Comparison of ENCODE assay signal across 14 cellular contexts in the genomic region with DNA sequence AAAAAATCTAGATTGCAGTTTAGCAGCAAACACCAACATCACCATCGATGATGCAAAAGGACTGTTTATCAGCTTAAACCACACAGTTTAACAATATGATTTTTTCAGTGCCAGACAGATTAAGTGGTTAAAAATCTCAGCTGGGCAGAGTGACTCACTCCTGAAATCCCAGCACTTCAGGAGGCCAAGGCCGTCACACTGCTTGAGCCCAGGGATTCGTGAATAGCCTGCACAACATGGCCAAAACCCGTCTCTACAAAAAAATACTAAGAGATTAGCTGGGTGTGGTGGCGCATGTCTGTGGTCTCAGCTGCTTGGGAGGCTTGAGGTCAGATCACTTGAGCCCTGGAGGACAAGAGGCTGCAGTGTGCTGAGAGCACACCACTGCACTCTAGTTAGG. TPM values are rescaled to one million over a fixed set of nuclear protein-coding genes. Genes with fewer than 3 reads are reported as not detected.
A peak's percentile ranks its signal among the peaks of the same experiment; 100 is the strongest.
DNase-seq lines count a peak whose midpoint lies in the region; ATAC-seq, FAIRE-seq and TF ChIP-seq lines count a peak whose summit lies in the region.
"Had no signal": no experiment of that assay in that cellular context is flagged by ENCODE, and none has a peak within 500 bp of the region (broad histone marks: within the 10 kb centered on the region; RNA-seq: fewer than 3 reads in every experiment).

No MANE protein-coding gene starts in this region.

- H3K27me3 ChIP-seq in H1 (replicated peaks in 1 of 4; ENCODE audit: control insufficient read depth in 3 of 4, extremely low read depth in 1 of 4, insufficient read depth in 3 of 4, low read length in 3 of 4): no peaks in the 10 kb centered on the region
- H3K27me3 ChIP-seq: colonic mucosa had no signal

- TF ChIP-seq POLR2A in H1 (IDR thresholded peaks at IDR 0.05; ENCODE audit: control extremely low read depth in 1 of 2, low read depth in 2 of 2, low read length in 2 of 2): no peak

- no peak overlapping the region for H3K14ac ChIP-seq in H1 (ENCODE audit: insufficient read length)

- H4K5ac ChIP-seq in H1 (ENCODE audit: insufficient read length, low read depth, low read length): no peak overlapping the region

- H3K23me2 ChIP-seq in H1 (ENCODE audit: low read depth, low read length): no peaks in the 10 kb centered on the region

- H3K79me1 ChIP-seq in H1 (ENCODE audit: low read depth, low read length): no peaks in the 10 kb centered on the region; the same call in 1 of the 2 replicates

- TF ChIP-seq EP300 in H1 (IDR thresholded peaks at IDR 0.05; ENCODE audit: borderline replicate concordance in 1 of 2, low read depth in 2 of 2, low read length in 2 of 2): no peak

- H3K23ac ChIP-seq in H1 (ENCODE audit: insufficient read length): no peak overlapping the region

- H3K4me2 ChIP-seq in H1 (ENCODE audit: insufficient read depth in 1 of 2, low read depth in 2 of 2, low read length in 2 of 2): no peak overlapping the region

- H2BK5ac ChIP-seq in H1 (ENCODE audit: low read depth, low read length): no peak overlapping the region

- peaks cover 74% of the 10 kb centered on the region for H3K36me3 Mint-ChIP-seq in activated CD4-positive, alpha-beta memory T cell treated with anti-CD3 and anti-CD28 coated beads for 36 hours
- peaks cover 83% of the 10 kb centered on the region for H3K36me3 Mint-ChIP-seq in activated CD4-positive, alpha-beta memory T cell treated with anti-CD3 and anti-CD28 coated beads, Interleukin-2, amount 10 ng/mL, durations not matched to agents 7 days and 5 days (ENCODE audit: low read depth)
- peaks cover 26 to 56% (median 47%) of the 10 kb centered on the region in 3 donors for H3K36me3 Mint-ChIP-seq in immature natural killer cell

- no peak overlapping the region for H2BK12ac ChIP-seq in H1 (ENCODE audit: low read depth, low read length)

- H4K20me1 ChIP-seq in H1 (replicated peaks in 1 of 2; ENCODE audit: control insufficient read depth in 1 of 2, insufficient read depth in 2 of 2, low read length in 2 of 2): peaks cover 3 to 6% of the 10 kb centered on the region in 2 experiments

- no peak overlapping the region for H3K18ac ChIP-seq in H1 (ENCODE audit: extremely low read depth, low read length)

- H3K4me1 ChIP-seq in H1 (replicated peaks in 1 of 4; ENCODE audit: control insufficient read depth in 3 of 4, insufficient read depth in 4 of 4, low read length in 3 of 4): no peaks in the 10 kb centered on the region
- H3K4me1 ChIP-seq: colonic mucosa had no signal

- H2BK15ac ChIP-seq in H1 (ENCODE audit: low read length): no peak overlapping the region

- FAIRE-seq in RCC 7860 (lab: Jason Lieb, UNC) (peak; percentile 97), H1 (lab: Jason Lieb, UNC) (no peak)

- H3K9me3 Mint-ChIP-seq in activated CD4-positive, alpha-beta memory T cell treated with anti-CD3 and anti-CD28 coated beads for 36 hours: no peaks in the 10 kb centered on the region
- H3K9me3 Mint-ChIP-seq in activated CD4-positive, alpha-beta memory T cell treated with anti-CD3 and anti-CD28 coated beads, Interleukin-2, amount 10 ng/mL, durations not matched to agents 7 days and 5 days: no peaks in the 10 kb centered on the region
- H3K9me3 Mint-ChIP-seq in immature natural killer cell: no peaks in the 10 kb centered on the region
- H3K9me3 Mint-ChIP-seq: IgD-negative memory B cell had no signal

- H3K4ac ChIP-seq in H1 (replicated peaks; ENCODE audit: insufficient read length, low read depth, low read length): no peak overlapping the region

- DNase-seq in activated CD4-positive, alpha-beta memory T cell treated with anti-CD3 and anti-CD28 coated beads for 36 hours: no peak
- no peak for DNase-seq in activated CD4-positive, alpha-beta memory T cell treated with anti-CD3 and anti-CD28 coated beads, Interleukin-2, amount 10 ng/mL, durations not matched to agents 7 days and 5 days
- peak; percentile 95 for DNase-seq in RCC 7860 (ENCODE audit: low spot score)
- no peak for DNase-seq in H1 (ENCODE audit: low read depth in 1 of 2, low spot score in 2 of 2)
- DNase-seq in retinal pigment epithelial cell (ENCODE audit: low read depth): peak; percentile 98
- no peak for DNase-seq in COLO829 (ENCODE audit: low spot score)
- DNase-seq in immature natural killer cell: no peak
- DNase-seq: activated CD4-positive, alpha-beta T cell treated with anti-CD3 and anti-CD28 coated beads for 48 hours; C1 segment of cervical spinal cord; colonic mucosa; NCI-H774 had no signal

- peak overlapping the region; percentile 65; the same call in 1 of the 2 replicates for H4K8ac ChIP-seq in H1 (ENCODE audit: extremely low read depth, insufficient read depth, low read length)

- peaks cover 52 to 100% (median 84%) of the 10 kb centered on the region in 4 experiments for H3K36me3 ChIP-seq in H1 (ENCODE audit: control insufficient read depth in 2 of 4, insufficient read depth in 4 of 4, low read length in 3 of 4)

- CTCF ChIA-PET in activated CD4-positive, alpha-beta memory T cell treated with anti-CD3 and anti-CD28 coated beads for 36 hours (lab: Charles Lee): no interaction called here
- CTCF ChIA-PET in activated CD4-positive, alpha-beta memory T cell treated with anti-CD3 and anti-CD28 coated beads, Interleukin-2, amount 10 ng/mL, durations not matched to agents 7 days and 5 days (lab: Charles Lee): interaction anchor here (1.0 to 1.2 kb wide), 2 partner anchors 10 to 20 kb away, joined by 3 read pairs; no protein-coding TSS in a partner anchor
- CTCF ChIA-PET in H1 (lab: Charles Lee; ENCODE audit: partially characterized antibody): no interaction called here

- H3K79me2 ChIP-seq in H1 (ENCODE audit: control insufficient read depth in 1 of 2, insufficient read depth in 2 of 2, low read length in 2 of 2): peaks cover 10 to 81% of the 10 kb centered on the region in 2 experiments

- ATAC-seq in GM21360 (IDR thresholded peaks at IDR 0.05; ENCODE audit: unreplicated experiment): no peak

- H3K4me3 Mint-ChIP-seq in activated CD4-positive, alpha-beta memory T cell treated with anti-CD3 and anti-CD28 coated beads for 36 hours: no peak overlapping the region
- H3K4me3 Mint-ChIP-seq in activated CD4-positive, alpha-beta memory T cell treated with anti-CD3 and anti-CD28 coated beads, Interleukin-2, amount 10 ng/mL, durations not matched to agents 7 days and 5 days: no peak overlapping the region
- no peak overlapping the region for H3K4me3 Mint-ChIP-seq in immature natural killer cell
- H3K4me3 Mint-ChIP-seq: IgD-negative memory B cell had no signal

- H3K4me1 Mint-ChIP-seq in activated CD4-positive, alpha-beta memory T cell treated with anti-CD3 and anti-CD28 coated beads for 36 hours (ENCODE audit: low read depth): peaks cover 49% of the 10 kb centered on the region
- peaks cover 60% of the 10 kb centered on the region for H3K4me1 Mint-ChIP-seq in activated CD4-positive, alpha-beta memory T cell treated with anti-CD3 and anti-CD28 coated beads, Interleukin-2, amount 10 ng/mL, durations not matched to agents 7 days and 5 days
- H3K4me1 Mint-ChIP-seq in immature natural killer cell: peaks cover 21 to 27% of the 10 kb centered on the region in 2 donors

- H2AFZ ChIP-seq in H1 (ENCODE audit: low read length): no peak overlapping the region

- no peak overlapping the region for H3K4me3 ChIP-seq in H1 (ENCODE audit: extremely low read depth in 1 of 4, insufficient read depth in 2 of 4, low read depth in 3 of 4, low read length in 4 of 4)
- no peak overlapping the region for H3K4me3 ChIP-seq in retinal pigment epithelial cell (ENCODE audit: low read length)
- H3K4me3 ChIP-seq: colonic mucosa had no signal

- no peaks in the 10 kb centered on the region for H3K9me3 ChIP-seq in H1 (ENCODE audit: insufficient read depth in 2 of 2, low read depth in 1 of 2, low read length in 1 of 2)
- H3K9me3 ChIP-seq: colonic mucosa had no signal

- no peak for TF ChIP-seq RAD21 in H1 (IDR thresholded peaks at IDR 0.05 in 1 of 2, conservative IDR thresholded peaks at IDR 0.05 in 1 of 2; ENCODE audit: low read depth in 2 of 2, low read length in 2 of 2)

- H3K9ac ChIP-seq in H1 (replicated peaks in 1 of 4; ENCODE audit: extremely low read depth in 1 of 4, low read depth in 3 of 4, low read length in 3 of 4): no peak overlapping the region

- TF ChIP-seq CTCF in H1 (IDR thresholded peaks at IDR 0.05; ENCODE audit: control extremely low read depth in 1 of 3, insufficient read depth in 1 of 3, low read depth in 1 of 3, low read length in 3 of 3) (no peak), retinal pigment epithelial cell (conservative IDR thresholded peaks at IDR 0.05; ENCODE audit: low read depth, low read length) (no peak)

- POLR2A ChIA-PET in activated CD4-positive, alpha-beta memory T cell treated with anti-CD3 and anti-CD28 coated beads for 36 hours (lab: Charles Lee): interaction anchor here (1.0 to 13.6 kb wide), 3 partner anchors 8 to 31 kb away, joined by 3 to 215 read pairs (median 5); a partner anchor contains a TSS
- POLR2A ChIA-PET in activated CD4-positive, alpha-beta memory T cell treated with anti-CD3 and anti-CD28 coated beads, Interleukin-2, amount 10 ng/mL, durations not matched to agents 7 days and 5 days (lab: Charles Lee): interaction anchor here (0.9 to 16.6 kb wide), 4 partner anchors 9 to 18 kb away, joined by 3 to 542 read pairs (median 11); a partner anchor contains a TSS
- POLR2A ChIA-PET in H1 (lab: Charles Lee; ENCODE audit: partially characterized antibody): interaction anchor here (0.6 to 49.0 kb wide), 4 partner anchors 9 to 709 kb away, joined by 3 to 1221 read pairs (median 612); a partner anchor contains a TSS

- no peak overlapping the region for H4K91ac ChIP-seq in H1 (replicated peaks; ENCODE audit: insufficient read length, low read length)

- peak overlapping the region; percentile 2 for H3K27ac Mint-ChIP-seq in activated CD4-positive, alpha-beta memory T cell treated with anti-CD3 and anti-CD28 coated beads for 36 hours
- H3K27ac Mint-ChIP-seq in activated CD4-positive, alpha-beta memory T cell treated with anti-CD3 and anti-CD28 coated beads, Interleukin-2, amount 10 ng/mL, durations not matched to agents 7 days and 5 days: no peak overlapping the region
- no peak overlapping the region for H3K27ac Mint-ChIP-seq in immature natural killer cell
- H3K27ac Mint-ChIP-seq: progenitor cell of endocrine pancreas had no signal

- H3K56ac ChIP-seq in H1 (replicated peaks; ENCODE audit: insufficient read length, low read depth, low read length): no peak overlapping the region

- no peak overlapping the region for H3K27ac ChIP-seq in H1 (ENCODE audit: low read depth, low read length)
- H3K27ac ChIP-seq: colonic mucosa had no signal

- H2BK120ac ChIP-seq in H1 (replicated peaks; ENCODE audit: low read depth, low read length): no peak overlapping the region

- no peak overlapping the region for H2BK20ac ChIP-seq in H1 (ENCODE audit: low read length)

- H3K27me3 Mint-ChIP-seq in activated CD4-positive, alpha-beta memory T cell treated with anti-CD3 and anti-CD28 coated beads for 36 hours: no peaks in the 10 kb centered on the region
- H3K27me3 Mint-ChIP-seq in activated CD4-positive, alpha-beta memory T cell treated with anti-CD3 and anti-CD28 coated beads, Interleukin-2, amount 10 ng/mL, durations not matched to agents 7 days and 5 days: no peaks in the 10 kb centered on the region
- H3K27me3 Mint-ChIP-seq in immature natural killer cell (ENCODE audit: low read depth in 3 of 3): peaks cover 0 to 7% (median 4%) of the 10 kb centered on the region in 3 donors
- H3K27me3 Mint-ChIP-seq: IgD-negative memory B cell, progenitor cell of endocrine pancreas had no signal

- H2AK5ac ChIP-seq in H1 (ENCODE audit: low read depth, low read length): no peak overlapping the region

- intact Hi-C loops in activated CD4-positive, alpha-beta memory T cell treated with anti-CD3 and anti-CD28 coated beads for 36 hours (cut with micrococcal nuclease): no loop called here

- WGBS in H1 (ENCODE audit: extremely low coverage in 1 of 2, insufficient coverage in 1 of 2, insufficient read length in 1 of 2, insufficient replicate concordance in 2 of 2, low coverage in 1 of 2, low lambda C conversion rate in 2 of 2, missing lambda C conversion rate in 1 of 2), 2 experiments: 92% methylated on average over 5 of the region's 5 CpGs; no CpG with 5 or more reads in 1 of the 2 experiments

RNA-seq across cellular contexts. Expression of a gene that starts 8.9 kb away (rescaled TPM):
- total RNA-seq in activated CD4-positive, alpha-beta memory T cell treated with anti-CD3 and anti-CD28 coated beads for 36 hours: 100 to 1,000 TPM; 106 to 115 TPM
- total RNA-seq in activated CD4-positive, alpha-beta memory T cell treated with anti-CD3 and anti-CD28 coated beads, Interleukin-2, amount 10 ng/mL, durations not matched to agents 7 days and 5 days: 10 to 100 TPM; 90.7 to 97.4 TPM
- 71.4 and 72.8 TPM in 2 replicates for total RNA-seq in H1 (2021; fragmentation: NEBNext Ultra II Directional; extraction: Animal tissue kit (Norgen Biotek cat#: 25700))
- polyA plus RNA-seq in H1 (2011; rRNA removed) (8.6 and 15.9 TPM in 2 replicates), immature natural killer cell (10 to 100 TPM; 13.0 to 50.7 (median 14.1) TPM)
- polyA plus RNA-seq in H1 (2011; cell fraction: cytosol; rRNA removed): 42.3 TPM
- polyA plus RNA-seq in H1 (2011; cell fraction: nucleus; rRNA removed): 20.4 TPM
- 68.4 to 128 TPM (median 81.6 TPM) in 4 replicates for polyA plus RNA-seq in H1 (2012, experiment 1 of 2)
- polyA plus RNA-seq in H1 (2012, experiment 2 of 2): 7.6 TPM
- polyA plus RNA-seq in H1 (2013, experiment 1 of 2): 68.8 TPM
- polyA plus RNA-seq in H1 (2013, experiment 2 of 2): 66.4 TPM
- 14.6 and 17.1 TPM in 2 replicates for polyA minus RNA-seq in H1 (2011; rRNA and poly(A)+ RNA removed)
- polyA minus RNA-seq in H1 (2011; cell fraction: cytosol; rRNA and poly(A)+ RNA removed): 18.6 TPM
- 56.0 TPM for polyA minus RNA-seq in H1 (2011; cell fraction: nucleus; rRNA and poly(A)+ RNA removed)

RNA-seq across cellular contexts. Expression of a gene that starts 9.2 kb away (rescaled TPM):
- total RNA-seq in activated CD4-positive, alpha-beta memory T cell treated with anti-CD3 and anti-CD28 coated beads for 36 hours: 100 to 1,000 TPM; 136 to 147 TPM
- total RNA-seq in activated CD4-positive, alpha-beta memory T cell treated with anti-CD3 and anti-CD28 coated beads, Interleukin-2, amount 10 ng/mL, durations not matched to agents 7 days and 5 days: 100 to 1,000 TPM; 101 to 103 TPM
- total RNA-seq in H1 (2021; fragmentation: NEBNext Ultra II Directional; extraction: Animal tissue kit (Norgen Biotek cat#: 25700)): 66.6 and 80.2 TPM in 2 replicates
- polyA plus RNA-seq in H1 (2011; rRNA removed) (36.3 and 52.7 TPM in 2 replicates), immature natural killer cell (1 to 10 TPM; 1.1 to 3.3 (median 1.4) TPM)
- polyA plus RNA-seq in H1 (2011; cell fraction: cytosol; rRNA removed): 50.3 TPM
- 134 TPM for polyA plus RNA-seq in H1 (2011; cell fraction: nucleus; rRNA removed)
- 46.9 to 62.1 TPM (median 56.5 TPM) in 4 replicates for polyA plus RNA-seq in H1 (2012, experiment 1 of 2)
- polyA plus RNA-seq in H1 (2012, experiment 2 of 2): 2.7 TPM
- 100 TPM for polyA plus RNA-seq in H1 (2013, experiment 1 of 2)
- 90.1 TPM for polyA plus RNA-seq in H1 (2013, experiment 2 of 2)
- 106 and 133 TPM in 2 replicates for polyA minus RNA-seq in H1 (2011; rRNA and poly(A)+ RNA removed)
- 45.5 TPM for polyA minus RNA-seq in H1 (2011; cell fraction: cytosol; rRNA and poly(A)+ RNA removed)
- 152 TPM for polyA minus RNA-seq in H1 (2011; cell fraction: nucleus; rRNA and poly(A)+ RNA removed)

RNA-seq across cellular contexts. Expression of a gene that starts 17.1 kb away (rescaled TPM):
- 10 to 100 TPM; 27.7 to 28.5 TPM for total RNA-seq in activated CD4-positive, alpha-beta memory T cell treated with anti-CD3 and anti-CD28 coated beads for 36 hours
- 10 to 100 TPM; 44.4 to 46.6 TPM for total RNA-seq in activated CD4-positive, alpha-beta memory T cell treated with anti-CD3 and anti-CD28 coated beads, Interleukin-2, amount 10 ng/mL, durations not matched to agents 7 days and 5 days
- 27.4 and 28.9 TPM in 2 replicates for total RNA-seq in H1 (2021; fragmentation: NEBNext Ultra II Directional; extraction: Animal tissue kit (Norgen Biotek cat#: 25700))
- polyA plus RNA-seq in H1 (2011; rRNA removed) (12.1 and 13.8 TPM in 2 replicates), immature natural killer cell (10 to 100 TPM in 1 of 3 donors, 1 to 10 TPM in 2; 2.4 to 13.2 (median 5.6) TPM)
- polyA plus RNA-seq in H1 (2011; cell fraction: cytosol; rRNA removed): 20.5 TPM
- polyA plus RNA-seq in H1 (2011; cell fraction: nucleus; rRNA removed): 22.8 TPM
- 18.1 to 23.6 TPM (median 19.9 TPM) in 4 replicates for polyA plus RNA-seq in H1 (2012, experiment 1 of 2)
- 2.5 TPM for polyA plus RNA-seq in H1 (2012, experiment 2 of 2)
- polyA plus RNA-seq in H1 (2013, experiment 1 of 2): 22.3 TPM
- polyA plus RNA-seq in H1 (2013, experiment 2 of 2): 20.5 TPM
- polyA minus RNA-seq in H1 (2011; rRNA and poly(A)+ RNA removed): 16.7 and 17.3 TPM in 2 replicates
- 12.0 TPM for polyA minus RNA-seq in H1 (2011; cell fraction: cytosol; rRNA and poly(A)+ RNA removed)
- 12.4 TPM for polyA minus RNA-seq in H1 (2011; cell fraction: nucleus; rRNA and poly(A)+ RNA removed)

Comparison
In these comparisons a context has a peak if more than half of its experiments do, and no peak if none do; other contexts are left out.
1. DNase-seq: peak in RCC 7860 (single experiment) and retinal pigment epithelial cell (single experiment); none in activated CD4-positive, alpha-beta memory T cell treated with anti-CD3 and anti-CD28 coated beads for 36 hours (single experiment), activated CD4-positive, alpha-beta memory T cell treated with anti-CD3 and anti-CD28 coated beads, Interleukin-2, amount 10 ng/mL, durations not matched to agents 7 days and 5 days (single experiment), H1 (0 of 2), COLO829 (single experiment) and immature natural killer cell (0 of 3).